7 cellular contexts compared by ENCODE assay signal in the genomic region with DNA sequence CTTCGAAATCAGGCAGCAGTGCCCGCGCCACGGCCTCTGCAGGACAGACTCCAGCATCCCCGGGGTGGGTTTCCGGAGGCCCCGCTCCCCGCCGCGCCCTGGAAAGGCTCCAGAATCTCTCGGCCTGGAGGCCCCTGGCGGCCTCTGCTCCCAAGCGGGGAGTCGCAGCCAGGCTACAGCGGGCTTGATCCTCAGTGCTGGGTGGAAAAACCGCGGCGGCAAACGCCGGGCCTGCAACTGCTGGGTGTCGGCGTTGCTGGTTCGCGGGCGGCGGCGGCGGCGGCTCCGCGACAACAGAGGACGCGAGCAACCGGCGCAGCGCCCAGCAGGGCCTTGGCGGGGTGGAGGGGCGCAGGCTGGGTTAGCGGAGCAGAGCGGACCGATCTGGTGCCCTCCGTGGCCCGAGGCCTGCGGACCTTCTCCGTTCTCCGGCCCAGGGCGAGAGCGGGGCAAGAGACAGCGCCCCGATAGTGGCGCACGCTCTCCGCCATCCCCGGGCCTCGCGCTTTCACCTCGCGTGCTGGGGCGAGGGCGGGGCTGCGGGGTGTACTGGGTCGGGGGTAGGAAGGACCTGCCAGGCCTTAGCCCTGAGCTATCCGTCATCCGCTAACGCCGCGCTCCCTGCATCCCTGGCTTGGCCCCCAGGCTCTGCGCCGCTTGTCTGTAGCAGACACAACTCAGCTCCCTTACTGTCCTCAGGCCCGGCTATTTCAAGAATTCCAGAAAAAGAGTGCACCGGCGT. TPM values are rescaled to one million over a fixed set of nuclear protein-coding genes. Genes with fewer than 3 reads are reported as not detected.
DNase-seq lines count a peak whose midpoint lies in the region; ATAC-seq and TF ChIP-seq lines count a peak whose summit lies in the region.

No MANE protein-coding gene starts in this region.

- peaks cover 18% of the 10 kb centered on the region for H3K4me1 Mint-ChIP-seq in endodermal cell
- peaks cover 39% of the 10 kb centered on the region for H3K4me1 Mint-ChIP-seq in mesothelial cell of epicardium

- peak; percentile 36 for ATAC-seq in HG03025 (IDR thresholded peaks at IDR 0.05; ENCODE audit: low FRiP score, unreplicated experiment)

- TF ChIP-seq CTCF in endodermal cell (conservative IDR thresholded peaks at IDR 0.05) (peak; percentile 30), mesothelial cell of epicardium (IDR thresholded peaks at IDR 0.05; ENCODE audit: unreplicated experiment) (no peak)

- peak; percentile 27 to 81 for DNase-seq in NCI-H524 (lab: John Stamatoyannopoulos, UW)
- peak; percentile 20 for DNase-seq in activated CD8-positive, alpha-beta memory T cell treated with anti-CD3 and anti-CD28 coated beads, Interleukin-2, amount 50 U/mL, for 1 hour (ENCODE audit: extremely low read depth)
- DNase-seq in endodermal cell, result peak; percentile 88
- DNase-seq in mesothelial cell of epicardium (ENCODE audit: low spot score in 2 of 2, unreplicated experiment in 2 of 2), result peak; percentile 41 to 72
- DNase-seq in stimulated activated CD8-positive, alpha-beta memory T cell treated with anti-CD3 and anti-CD28 coated beads, Interleukin-15, amount 100 ng/mL, for 4 hours (ENCODE audit: low read depth in 2 of 2), result peak; percentile 56 to 57

- peaks cover 4% of the 10 kb centered on the region for H3K36me3 ChIP-seq in endodermal cell (ENCODE audit: control insufficient read depth, insufficient read depth, low read length)

- H3K27me3 Mint-ChIP-seq in endodermal cell (ENCODE audit: insufficient read depth) (peaks cover 29% of the 10 kb centered on the region), mesothelial cell of epicardium (ENCODE audit: low read depth) (peaks cover under 1% of the 10 kb centered on the region)

- no peaks in the 10 kb centered on the region for H3K9me3 Mint-ChIP-seq in endodermal cell
- no peaks in the 10 kb centered on the region for H3K9me3 Mint-ChIP-seq in mesothelial cell of epicardium

- no peaks in the 10 kb centered on the region for H3K9me3 ChIP-seq in endodermal cell (ENCODE audit: control insufficient read depth, low read length)

- H3K4me3 Mint-ChIP-seq in endodermal cell (peak overlapping the region; percentile 66), mesothelial cell of epicardium (peak overlapping the region; percentile 93)

- H3K27me3 ChIP-seq in endodermal cell (ENCODE audit: control insufficient read depth, insufficient read depth, low read length, poor library complexity, severe bottlenecking), result peaks cover 5% of the 10 kb centered on the region

- H3K4me1 ChIP-seq in endodermal cell (ENCODE audit: control insufficient read depth, insufficient read depth, low read length), result no peaks in the 10 kb centered on the region

- H3K27ac Mint-ChIP-seq in endodermal cell (no peak overlapping the region), mesothelial cell of epicardium (peak overlapping the region; percentile 99)

- peak; percentile 71 for TF ChIP-seq POLR2A in GM18526 (IDR thresholded peaks at IDR 0.05; ENCODE audit: extremely low read depth, insufficient read length)

- H3K9ac ChIP-seq in endodermal cell (ENCODE audit: extremely low read depth, low read length, poor library complexity, severe bottlenecking), result no peak overlapping the region

- H3K36me3 Mint-ChIP-seq in endodermal cell (ENCODE audit: low read depth) (no peaks in the 10 kb centered on the region), mesothelial cell of epicardium (no peaks in the 10 kb centered on the region)

- H3K4me3 ChIP-seq in endodermal cell (ENCODE audit: low read length), result peak overlapping the region; percentile 43

- WGBS in endodermal cell (ENCODE audit: insufficient coverage in 1 of 2, insufficient read length in 1 of 2), 2 experiments, result 7 to 12% methylated on average over 13 to 72 of the region's 72 CpGs

- peak overlapping the region; percentile 76 for H3K27ac ChIP-seq in endodermal cell (ENCODE audit: low read depth, low read length)

RNA-seq across cellular contexts. Expression of a gene that starts 3.4 kb away (rescaled TPM):
- total RNA-seq in endodermal cell (10 to 100 TPM; 45.9 to 50.2 TPM), mesothelial cell of epicardium (106 to 112 TPM (median 108 TPM) in 3 replicates)
- 23.8 TPM for polyA plus RNA-seq in endodermal cell (2013, experiment 1 of 2)
- polyA plus RNA-seq in endodermal cell (2013, experiment 2 of 2), result 25.2 TPM

RNA-seq across cellular contexts. Expression of a gene that starts 57.1 kb away (rescaled TPM):
- not detected for total RNA-seq in endodermal cell
- not detected for polyA plus RNA-seq in endodermal cell (2013, experiment 1 of 2)
- not detected for polyA plus RNA-seq in endodermal cell (2013, experiment 2 of 2)
- not detected in 3 replicates for total RNA-seq in mesothelial cell of epicardium

Comparison
In these comparisons a context has a peak if more than half of its experiments do, and no peak if none do; other contexts are left out.
1. Peak in every context shown above with its lines: DNase-seq, ATAC-seq, H3K4me3 ChIP-seq and H3K27ac ChIP-seq.
2. DNase-seq: peak in every context shown above with its lines; median percentile 88 in endodermal cell; 56 in mesothelial cell of epicardium; 56 in stimulated activated CD8-positive, alpha-beta memory T cell treated with anti-CD3 and anti-CD28 coated beads, Interleukin-15, amount 100 ng/mL, for 4 hours; 54 in NCI-H524; 20 in activated CD8-positive, alpha-beta memory T cell treated with anti-CD3 and anti-CD28 coated beads, Interleukin-2, amount 50 U/mL, for 1 hour.